In the genomic region with DNA sequence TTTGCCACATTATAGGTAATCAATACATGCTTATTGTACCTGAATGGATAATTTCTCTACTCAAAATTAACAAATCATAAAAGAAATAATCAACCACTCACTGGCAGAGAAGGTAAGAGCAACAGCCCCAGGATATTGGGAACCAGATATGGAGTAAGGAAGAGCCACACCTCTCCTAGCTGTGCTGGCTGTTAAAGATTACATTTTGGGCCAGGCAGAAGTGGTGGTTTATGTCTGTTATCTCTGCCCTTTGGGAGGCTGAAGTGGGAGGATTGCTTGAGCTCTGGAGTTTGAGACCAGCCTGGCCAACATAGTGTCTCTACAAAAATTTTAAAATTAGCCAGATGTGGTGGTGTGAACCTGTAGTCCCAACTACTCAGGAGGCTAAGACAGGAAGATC, we compare ENCODE assay signal across 1 cellular context.
TF ChIP-seq lines count a peak whose summit lies in the region.

No MANE protein-coding gene starts in this region.

TF ChIP-seq in K562, 482 proteins besides CTCF, POLR2A, EP300 and RAD21 (continued from another document and continues in another):
- TF ChIP-seq AFF4 (CRISPR knock-in tag; IDR thresholded peaks at IDR 0.05) (no peak), ZKSCAN1 (IDR thresholded peaks at IDR 0.05; ENCODE audit: low read depth, low read length) (no peak), NCOA1 (IDR thresholded peaks at IDR 0.05; ENCODE audit: low read depth) (no peak), KAT7 (CRISPR knock-in tag; IDR thresholded peaks at IDR 0.05; ENCODE audit: borderline replicate concordance) (no peak), ZBTB8A (IDR thresholded peaks at IDR 0.05; ENCODE audit: partially characterized antibody) (no peak), DPF2 (IDR thresholded peaks at IDR 0.05) (0 out of 2 replicates have a peak, but pooled peaks have one; percentile 42), CREBBP (IDR thresholded peaks at IDR 0.05; ENCODE audit: low read depth, low read length) (no peak), DMBX1 (CRISPR knock-in tag; IDR thresholded peaks at IDR 0.05; ENCODE audit: borderline replicate concordance) (no peak), ZBTB33 (CRISPR knock-in tag; IDR thresholded peaks at IDR 0.05) (no peak), NR1H2 (CRISPR knock-in tag; IDR thresholded peaks at IDR 0.05) (no peak), LCOR (CRISPR knock-in tag; IDR thresholded peaks at IDR 0.05) (0 out of 2 replicates have a peak, but pooled peaks have one; percentile 56), TEAD1 (CRISPR knock-in tag; IDR thresholded peaks at IDR 0.05) (no peak), HNRNPLL (IDR thresholded peaks at IDR 0.05; ENCODE audit: low read depth, low read length, poor library complexity, severe bottlenecking) (no peak), ZNF165 (CRISPR knock-in tag; IDR thresholded peaks at IDR 0.05; ENCODE audit: borderline replicate concordance) (no peak), ARID1B (IDR thresholded peaks at IDR 0.05) (peak; percentile 62), DNMT1 (IDR thresholded peaks at IDR 0.05) (no peak), YBX1 (IDR thresholded peaks at IDR 0.05) (no peak), OTX1 (CRISPR knock-in tag; IDR thresholded peaks at IDR 0.05) (no peak), NCOR1 (IDR thresholded peaks at IDR 0.05) (peak; percentile 40; the same call in 1 of the 2 replicates), PCBP1 (IDR thresholded peaks at IDR 0.05; ENCODE audit: low read depth, low read length, poor library complexity, severe bottlenecking) (no peak), RBM25 (IDR thresholded peaks at IDR 0.05; ENCODE audit: low read depth, low read length, severe bottlenecking) (peak; percentile 5), MITF (IDR thresholded peaks at IDR 0.05) (no peak), HDGF (IDR thresholded peaks at IDR 0.05) (no peak), SRSF3 (IDR thresholded peaks at IDR 0.05; ENCODE audit: insufficient read depth, low read length) (no peak), ETV5 (CRISPR knock-in tag; IDR thresholded peaks at IDR 0.05; ENCODE audit: low read depth) (no peak), RFX1 (IDR thresholded peaks at IDR 0.05) (no peak), ZNF140 (CRISPR knock-in tag; IDR thresholded peaks at IDR 0.05) (no peak), CBFA2T3 (IDR thresholded peaks at IDR 0.05) (peak; percentile 77), CC2D1A (IDR thresholded peaks at IDR 0.05) (no peak), NFE2L1 (tag; IDR thresholded peaks at IDR 0.05; ENCODE audit: borderline replicate concordance, low read depth) (no peak)
- TF ChIP-seq, protein P1, sequence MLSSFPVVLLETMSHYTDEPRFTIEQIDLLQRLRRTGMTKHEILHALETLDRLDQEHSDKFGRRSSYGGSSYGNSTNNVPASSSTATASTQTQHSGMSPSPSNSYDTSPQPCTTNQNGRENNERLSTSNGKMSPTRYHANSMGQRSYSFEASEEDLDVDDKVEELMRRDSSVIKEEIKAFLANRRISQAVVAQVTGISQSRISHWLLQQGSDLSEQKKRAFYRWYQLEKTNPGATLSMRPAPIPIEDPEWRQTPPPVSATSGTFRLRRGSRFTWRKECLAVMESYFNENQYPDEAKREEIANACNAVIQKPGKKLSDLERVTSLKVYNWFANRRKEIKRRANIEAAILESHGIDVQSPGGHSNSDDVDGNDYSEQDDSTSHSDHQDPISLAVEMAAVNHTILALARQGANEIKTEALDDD (IDR thresholded peaks at IDR 0.05) = 0 out of 2 replicates have a peak, but pooled peaks have one; percentile 22
- TF ChIP-seq, protein P2, sequence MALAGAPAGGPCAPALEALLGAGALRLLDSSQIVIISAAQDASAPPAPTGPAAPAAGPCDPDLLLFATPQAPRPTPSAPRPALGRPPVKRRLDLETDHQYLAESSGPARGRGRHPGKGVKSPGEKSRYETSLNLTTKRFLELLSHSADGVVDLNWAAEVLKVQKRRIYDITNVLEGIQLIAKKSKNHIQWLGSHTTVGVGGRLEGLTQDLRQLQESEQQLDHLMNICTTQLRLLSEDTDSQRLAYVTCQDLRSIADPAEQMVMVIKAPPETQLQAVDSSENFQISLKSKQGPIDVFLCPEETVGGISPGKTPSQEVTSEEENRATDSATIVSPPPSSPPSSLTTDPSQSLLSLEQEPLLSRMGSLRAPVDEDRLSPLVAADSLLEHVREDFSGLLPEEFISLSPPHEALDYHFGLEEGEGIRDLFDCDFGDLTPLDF (CRISPR knock-in tag; IDR thresholded peaks at IDR 0.05) = no peak
- TF ChIP-seq, protein P3, sequence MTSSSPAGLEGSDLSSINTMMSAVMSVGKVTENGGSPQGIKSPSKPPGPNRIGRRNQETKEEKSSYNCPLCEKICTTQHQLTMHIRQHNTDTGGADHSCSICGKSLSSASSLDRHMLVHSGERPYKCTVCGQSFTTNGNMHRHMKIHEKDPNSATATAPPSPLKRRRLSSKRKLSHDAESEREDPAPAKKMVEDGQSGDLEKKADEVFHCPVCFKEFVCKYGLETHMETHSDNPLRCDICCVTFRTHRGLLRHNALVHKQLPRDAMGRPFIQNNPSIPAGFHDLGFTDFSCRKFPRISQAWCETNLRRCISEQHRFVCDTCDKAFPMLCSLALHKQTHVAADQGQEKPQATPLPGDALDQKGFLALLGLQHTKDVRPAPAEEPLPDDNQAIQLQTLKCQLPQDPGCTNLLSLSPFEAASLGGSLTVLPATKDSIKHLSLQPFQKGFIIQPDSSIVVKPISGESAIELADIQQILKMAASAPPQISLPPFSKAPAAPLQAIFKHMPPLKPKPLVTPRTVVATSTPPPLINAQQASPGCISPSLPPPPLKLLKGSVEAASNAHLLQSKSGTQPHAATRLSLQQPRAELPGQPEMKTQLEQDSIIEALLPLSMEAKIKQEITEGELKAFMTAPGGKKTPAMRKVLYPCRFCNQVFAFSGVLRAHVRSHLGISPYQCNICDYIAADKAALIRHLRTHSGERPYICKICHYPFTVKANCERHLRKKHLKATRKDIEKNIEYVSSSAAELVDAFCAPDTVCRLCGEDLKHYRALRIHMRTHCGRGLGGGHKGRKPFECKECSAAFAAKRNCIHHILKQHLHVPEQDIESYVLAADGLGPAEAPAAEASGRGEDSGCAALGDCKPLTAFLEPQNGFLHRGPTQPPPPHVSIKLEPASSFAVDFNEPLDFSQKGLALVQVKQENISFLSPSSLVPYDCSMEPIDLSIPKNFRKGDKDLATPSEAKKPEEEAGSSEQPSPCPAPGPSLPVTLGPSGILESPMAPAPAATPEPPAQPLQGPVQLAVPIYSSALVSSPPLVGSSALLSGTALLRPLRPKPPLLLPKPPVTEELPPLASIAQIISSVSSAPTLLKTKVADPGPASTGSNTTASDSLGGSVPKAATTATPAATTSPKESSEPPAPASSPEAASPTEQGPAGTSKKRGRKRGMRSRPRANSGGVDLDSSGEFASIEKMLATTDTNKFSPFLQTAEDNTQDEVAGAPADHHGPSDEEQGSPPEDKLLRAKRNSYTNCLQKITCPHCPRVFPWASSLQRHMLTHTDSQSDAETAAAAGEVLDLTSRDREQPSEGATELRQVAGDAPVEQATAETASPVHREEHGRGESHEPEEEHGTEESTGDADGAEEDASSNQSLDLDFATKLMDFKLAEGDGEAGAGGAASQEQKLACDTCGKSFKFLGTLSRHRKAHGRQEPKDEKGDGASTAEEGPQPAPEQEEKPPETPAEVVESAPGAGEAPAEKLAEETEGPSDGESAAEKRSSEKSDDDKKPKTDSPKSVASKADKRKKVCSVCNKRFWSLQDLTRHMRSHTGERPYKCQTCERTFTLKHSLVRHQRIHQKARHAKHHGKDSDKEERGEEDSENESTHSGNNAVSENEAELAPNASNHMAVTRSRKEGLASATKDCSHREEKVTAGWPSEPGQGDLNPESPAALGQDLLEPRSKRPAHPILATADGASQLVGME (CRISPR knock-in tag; IDR thresholded peaks at IDR 0.05) = no peak
- TF ChIP-seq, protein P4, sequence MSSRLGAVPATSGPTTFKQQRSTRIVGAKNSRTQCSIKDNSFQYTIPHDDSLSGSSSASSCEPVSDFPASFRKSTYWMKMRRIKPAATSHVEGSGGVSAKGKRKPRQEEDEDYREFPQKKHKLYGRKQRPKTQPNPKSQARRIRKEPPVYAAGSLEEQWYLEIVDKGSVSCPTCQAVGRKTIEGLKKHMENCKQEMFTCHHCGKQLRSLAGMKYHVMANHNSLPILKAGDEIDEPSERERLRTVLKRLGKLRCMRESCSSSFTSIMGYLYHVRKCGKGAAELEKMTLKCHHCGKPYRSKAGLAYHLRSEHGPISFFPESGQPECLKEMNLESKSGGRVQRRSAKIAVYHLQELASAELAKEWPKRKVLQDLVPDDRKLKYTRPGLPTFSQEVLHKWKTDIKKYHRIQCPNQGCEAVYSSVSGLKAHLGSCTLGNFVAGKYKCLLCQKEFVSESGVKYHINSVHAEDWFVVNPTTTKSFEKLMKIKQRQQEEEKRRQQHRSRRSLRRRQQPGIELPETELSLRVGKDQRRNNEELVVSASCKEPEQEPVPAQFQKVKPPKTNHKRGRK (tag; IDR thresholded peaks at IDR 0.05) = no peak
- TF ChIP-seq, protein P5, sequence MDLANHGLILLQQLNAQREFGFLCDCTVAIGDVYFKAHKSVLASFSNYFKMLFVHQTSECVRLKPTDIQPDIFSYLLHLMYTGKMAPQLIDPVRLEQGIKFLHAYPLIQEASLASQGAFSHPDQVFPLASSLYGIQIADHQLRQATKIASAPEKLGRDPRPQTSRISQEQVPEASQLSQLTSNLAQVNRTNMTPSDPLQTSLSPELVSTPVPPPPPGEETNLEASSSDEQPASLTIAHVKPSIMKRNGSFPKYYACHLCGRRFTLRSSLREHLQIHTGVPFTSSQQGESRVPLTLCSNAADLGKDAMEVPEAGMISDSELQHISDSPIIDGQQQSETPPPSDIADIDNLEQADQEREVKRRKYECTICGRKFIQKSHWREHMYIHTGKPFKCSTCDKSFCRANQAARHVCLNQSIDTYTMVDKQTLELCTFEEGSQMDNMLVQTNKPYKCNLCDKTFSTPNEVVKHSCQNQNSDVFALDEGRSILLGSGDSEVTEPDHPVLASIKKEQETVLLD (IDR thresholded peaks at IDR 0.05) = no peak
- TF ChIP-seq, protein P6, sequence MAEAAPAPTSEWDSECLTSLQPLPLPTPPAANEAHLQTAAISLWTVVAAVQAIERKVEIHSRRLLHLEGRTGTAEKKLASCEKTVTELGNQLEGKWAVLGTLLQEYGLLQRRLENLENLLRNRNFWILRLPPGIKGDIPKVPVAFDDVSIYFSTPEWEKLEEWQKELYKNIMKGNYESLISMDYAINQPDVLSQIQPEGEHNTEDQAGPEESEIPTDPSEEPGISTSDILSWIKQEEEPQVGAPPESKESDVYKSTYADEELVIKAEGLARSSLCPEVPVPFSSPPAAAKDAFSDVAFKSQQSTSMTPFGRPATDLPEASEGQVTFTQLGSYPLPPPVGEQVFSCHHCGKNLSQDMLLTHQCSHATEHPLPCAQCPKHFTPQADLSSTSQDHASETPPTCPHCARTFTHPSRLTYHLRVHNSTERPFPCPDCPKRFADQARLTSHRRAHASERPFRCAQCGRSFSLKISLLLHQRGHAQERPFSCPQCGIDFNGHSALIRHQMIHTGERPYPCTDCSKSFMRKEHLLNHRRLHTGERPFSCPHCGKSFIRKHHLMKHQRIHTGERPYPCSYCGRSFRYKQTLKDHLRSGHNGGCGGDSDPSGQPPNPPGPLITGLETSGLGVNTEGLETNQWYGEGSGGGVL (CRISPR knock-in tag; IDR thresholded peaks at IDR 0.05) = no peak
